ENCODE assay signal across 1 cellular context in the genomic region with DNA sequence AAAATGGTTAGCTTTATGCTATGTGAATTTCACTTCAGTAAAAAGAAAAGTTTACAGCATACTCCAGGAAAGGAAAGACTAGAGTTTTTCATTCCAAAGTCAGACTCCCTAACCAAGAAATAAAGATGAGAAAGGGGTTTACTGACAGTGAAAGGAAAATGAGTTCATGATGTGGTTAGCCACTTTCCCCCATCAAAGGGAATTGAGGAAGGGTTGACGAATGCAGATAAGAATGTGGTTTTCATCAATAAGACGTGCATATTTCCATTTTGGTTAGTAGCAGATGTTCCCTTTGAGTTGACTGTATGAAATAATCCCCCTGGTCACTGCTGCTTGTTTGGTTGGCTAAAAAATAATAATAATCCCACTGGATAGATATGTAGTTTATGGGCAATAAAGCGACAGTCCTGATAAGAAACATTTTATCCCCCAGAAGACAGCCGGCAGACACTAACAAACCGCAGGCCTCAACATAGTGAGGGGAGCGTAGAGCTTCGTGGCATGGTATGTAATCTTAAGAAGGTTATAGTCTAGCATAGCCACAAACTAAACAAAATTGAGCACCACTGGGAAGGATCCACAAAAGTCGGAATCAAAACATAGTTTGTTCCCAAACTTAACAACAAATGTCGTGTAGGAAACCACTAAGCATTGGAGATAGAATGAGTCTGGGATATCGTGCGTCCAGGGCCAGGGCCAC.
TF ChIP-seq lines count a peak whose summit lies in the region.

No MANE protein-coding gene starts in this region.

TF ChIP-seq in IMR-90, 13 proteins besides CTCF, POLR2A, EP300 and RAD21:
- TF ChIP-seq BHLHE40 (IDR thresholded peaks at IDR 0.05; ENCODE audit: low read depth, low read length) (peak; percentile 56; the same call in 1 of the 2 replicates), FOS (IDR thresholded peaks at IDR 0.05; ENCODE audit: low read depth, low read length) (no peak), CEBPB (IDR thresholded peaks at IDR 0.05; ENCODE audit: low read depth, low read length) (no peak), MAZ (IDR thresholded peaks at IDR 0.05; ENCODE audit: borderline replicate concordance, low read depth, low read length) (no peak), CHD1 (IDR thresholded peaks at IDR 0.05; ENCODE audit: low read depth, low read length) (no peak)
